In genomic region chr2:199558156-199558555, GRCh38 we compare ENCODE assay signal across 28 cellular contexts.
"Had no signal": no experiment of that assay in that cellular context is flagged by ENCODE, and none has a peak within 500 bp of the region (broad histone marks: within the 10 kb centered on the region; RNA-seq: fewer than 3 reads in every experiment).

No MANE protein-coding gene starts in this region.

- H3K4me3 Mint-ChIP-seq: stimulated activated effector memory CD8-positive, alpha-beta T cell treated with anti-CD3 and anti-CD28 coated beads, Interleukin-12 subunit alpha, Interleukin-12 subunit beta, amount 100 ng/mL, for 72 hours; stimulated activated memory B cell treated with anti-CD40 and anti-IgM and Interleukin-4, amounts not matched to agents 10 μg/mL and 1 μg/mL and 100 μg/mL, for 72 hours; stimulated activated naive B cell treated with anti-CD40 and anti-IgM and Interleukin-4, amounts not matched to agents 10 μg/mL and 1 μg/mL and 100 μg/mL, for 72 hours; stimulated activated naive CD8-positive, alpha-beta T cell treated with anti-CD3 and anti-CD28 coated beads, Interleukin-15, amount 100 ng/mL, for 72 hours; stimulated activated naive CD8-positive, alpha-beta T cell treated with anti-CD3 and anti-CD28 coated beads, Interleukin-15, Interleukin-2, amounts not matched to agents 100 ng/mL and 50 ng/mL, for 24 hours; type B pancreatic cell had no signal

- H3K27me3 Mint-ChIP-seq: stimulated activated memory B cell treated with anti-CD40 and anti-IgM and Interleukin-4, amounts not matched to agents 10 μg/mL and 1 μg/mL and 100 μg/mL, for 72 hours; stimulated activated naive CD8-positive, alpha-beta T cell treated with anti-CD3 and anti-CD28 coated beads, Interleukin-15, amount 100 ng/mL, for 72 hours; stimulated activated naive CD8-positive, alpha-beta T cell treated with anti-CD3 and anti-CD28 coated beads, Interleukin-15, Interleukin-2, amounts not matched to agents 100 ng/mL and 50 ng/mL, for 24 hours; type B pancreatic cell had no signal

- H3K9me3 Mint-ChIP-seq: stimulated activated effector memory CD8-positive, alpha-beta T cell treated with anti-CD3 and anti-CD28 coated beads, Interleukin-12 subunit alpha, Interleukin-12 subunit beta, amount 100 ng/mL, for 72 hours; stimulated activated naive CD8-positive, alpha-beta T cell treated with anti-CD3 and anti-CD28 coated beads, Interleukin-15, Interleukin-2, amounts not matched to agents 100 ng/mL and 50 ng/mL, for 24 hours; type B pancreatic cell had no signal

- H3K36me3 ChIP-seq: stomach, suprapubic skin, thoracic aorta, thyroid gland, tibial artery, tibial nerve, transverse colon, upper lobe of left lung, upper lobe of right lung, uterus, vagina had no signal

- H3K27ac ChIP-seq: stomach, suprapubic skin, testis, thoracic aorta, thyroid gland, tibial artery, tibial nerve, transverse colon, upper lobe of left lung, upper lobe of right lung, uterus, vagina had no signal

- H3K4me3 ChIP-seq: stomach, suprapubic skin, testis, thoracic aorta, thyroid gland, tibial artery, tibial nerve, transverse colon, upper lobe of left lung, upper lobe of right lung, uterus, vagina had no signal

- H3K27ac Mint-ChIP-seq: stimulated activated effector memory CD8-positive, alpha-beta T cell treated with anti-CD3 and anti-CD28 coated beads, Interleukin-12 subunit alpha, Interleukin-12 subunit beta, amount 100 ng/mL, for 72 hours; stimulated activated memory B cell treated with anti-CD40 and anti-IgM and Interleukin-4, amounts not matched to agents 10 μg/mL and 1 μg/mL and 100 μg/mL, for 72 hours; stimulated activated naive B cell treated with anti-CD40 and anti-IgM and Interleukin-4, amounts not matched to agents 10 μg/mL and 1 μg/mL and 100 μg/mL, for 72 hours; stimulated activated naive CD8-positive, alpha-beta T cell treated with anti-CD3 and anti-CD28 coated beads, Interleukin-15, amount 100 ng/mL, for 72 hours; stimulated activated naive CD8-positive, alpha-beta T cell treated with anti-CD3 and anti-CD28 coated beads, Interleukin-15, Interleukin-2, amounts not matched to agents 100 ng/mL and 50 ng/mL, for 24 hours; type B pancreatic cell had no signal

- ATAC-seq: stimulated activated memory B cell treated with anti-CD40 and anti-IgM and Interleukin-4, amounts not matched to agents 10 μg/mL and 1 μg/mL and 100 μg/mL, for 72 hours; stimulated activated naive B cell treated with anti-CD40 and anti-IgM and Interleukin-4, amounts not matched to agents 10 μg/mL and 1 μg/mL and 100 μg/mL, for 72 hours; stimulated activated naive CD8-positive, alpha-beta T cell treated with anti-CD3 and anti-CD28 coated beads, Interleukin-15, Interleukin-2, amounts not matched to agents 100 U/mL and 50 U/mL, for 24 hours; upper lobe of right lung had no signal

- H3K4me1 ChIP-seq: stomach, suprapubic skin, testis, thyroid gland, tibial artery, tibial nerve, transverse colon, upper lobe of left lung, upper lobe of right lung, uterus, vagina had no signal

- H3K27me3 ChIP-seq: stomach, suprapubic skin, testis, thyroid gland, tibial artery, tibial nerve, transverse colon, upper lobe of left lung, upper lobe of right lung, uterus, vagina had no signal

- H3K4me1 Mint-ChIP-seq: stimulated activated effector memory CD8-positive, alpha-beta T cell treated with anti-CD3 and anti-CD28 coated beads, Interleukin-12 subunit alpha, Interleukin-12 subunit beta, amount 100 ng/mL, for 72 hours; stimulated activated memory B cell treated with anti-CD40 and anti-IgM and Interleukin-4, amounts not matched to agents 10 μg/mL and 1 μg/mL and 100 μg/mL, for 72 hours; stimulated activated naive B cell treated with anti-CD40 and anti-IgM and Interleukin-4, amounts not matched to agents 10 μg/mL and 1 μg/mL and 100 μg/mL, for 72 hours; stimulated activated naive CD8-positive, alpha-beta T cell treated with anti-CD3 and anti-CD28 coated beads, Interleukin-15, amount 100 ng/mL, for 72 hours had no signal

- H3K9me3 ChIP-seq: stomach, suprapubic skin, testis, thoracic aorta, thyroid gland, tibial artery, tibial nerve, transverse colon, upper lobe of left lung, upper lobe of right lung, uterus, vagina had no signal

- DNase-seq: stimulated activated CD4-positive, alpha-beta T cell treated with anti-CD3 and anti-CD28 coated beads, Interleukin-2, amount 100 ng/mL, for 48 hours; stimulated activated CD4-positive, alpha-beta T cell treated with anti-CD3 and anti-CD28 coated beads, Interleukin-4, amount 100 ng/mL, for 1 hour; stimulated activated CD4-positive, alpha-beta T cell treated with anti-CD3 and anti-CD28 coated beads, Interleukin-4, amount 100 ng/mL, for 24 hours; stimulated activated CD4-positive, alpha-beta T cell treated with anti-CD3 and anti-CD28 coated beads, Interleukin-4, amount 100 ng/mL, for 4 hours; stimulated activated CD8-positive, alpha-beta memory T cell treated with anti-CD3 and anti-CD28 coated beads, Interleukin-4, amount 100 ng/mL, for 48 hours; stimulated activated naive B cell treated with anti-CD40 and anti-IgM and Interleukin-4, amounts not matched to agents 10 μg/mL and 1 μg/mL and 100 μg/mL, for 72 hours; stimulated activated naive CD4-positive, alpha-beta T cell; stimulated activated naive CD4-positive, alpha-beta T cell treated with Interleukin-2 at 50 U/mL for 16 hours; stimulated activated naive CD8-positive, alpha-beta T cell treated with anti-CD3 and anti-CD28 coated beads, Interleukin-15, amount 100 ng/mL, for 72 hours; stimulated activated naive CD8-positive, alpha-beta T cell treated with anti-CD3 and anti-CD28 coated beads, Interleukin-15, Interleukin-2, amounts not matched to agents 100 U/mL and 50 U/mL, for 24 hours; stomach; substantia nigra; testis; thyroid gland; tibial artery; transverse colon; trophoblast cell; upper lobe of right lung; uterus had no signal

- H3K36me3 Mint-ChIP-seq: stimulated activated effector memory CD8-positive, alpha-beta T cell treated with anti-CD3 and anti-CD28 coated beads, Interleukin-12 subunit alpha, Interleukin-12 subunit beta, amount 100 ng/mL, for 72 hours; stimulated activated memory B cell treated with anti-CD40 and anti-IgM and Interleukin-4, amounts not matched to agents 10 μg/mL and 1 μg/mL and 100 μg/mL, for 72 hours; stimulated activated naive B cell treated with anti-CD40 and anti-IgM and Interleukin-4, amounts not matched to agents 10 μg/mL and 1 μg/mL and 100 μg/mL, for 72 hours; type B pancreatic cell had no signal
